ENCODE assay signal across 14 cellular contexts in the genomic region with DNA sequence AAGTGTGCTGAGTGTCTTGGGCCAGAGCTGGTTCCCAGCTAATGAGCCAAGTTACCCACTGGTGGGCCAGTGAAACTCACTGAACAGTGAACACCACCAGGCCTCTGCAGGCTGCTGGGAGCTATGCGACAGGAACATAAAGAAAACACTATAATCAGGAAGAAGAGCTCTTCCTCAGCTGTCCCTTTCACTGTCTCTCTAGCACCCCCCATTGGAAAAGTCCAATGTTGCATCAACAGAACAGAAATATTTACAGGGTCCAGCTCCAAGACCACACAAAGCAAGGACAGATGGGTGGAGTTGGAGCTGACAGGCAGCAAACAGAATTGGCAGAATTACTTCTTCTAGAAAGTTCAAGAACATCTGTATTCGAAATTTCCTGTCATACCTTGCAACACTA.
DNase-seq lines count a peak whose midpoint lies in the region; ATAC-seq and TF ChIP-seq lines count a peak whose summit lies in the region.
"Had no signal": no experiment of that assay in that cellular context is flagged by ENCODE, and none has a peak within 500 bp of the region (broad histone marks: within the 10 kb centered on the region; RNA-seq: fewer than 3 reads in every experiment).

No MANE protein-coding gene starts in this region.

- H3K79me1 ChIP-seq in H9 (ENCODE audit: insufficient read depth, low read depth, low read length, poor library complexity, severe bottlenecking) = no peaks in the 10 kb centered on the region

- no peak overlapping the region for H3K4me3 Mint-ChIP-seq in H9
- H3K4me3 Mint-ChIP-seq: activated CD8-positive, alpha-beta memory T cell treated with anti-CD3 and anti-CD28 coated beads, Interleukin-2, amount 10 ng/mL, durations not matched to agents 7 days and 5 days; brain had no signal

- no peak overlapping the region for H2BK5ac ChIP-seq in H9 (ENCODE audit: insufficient read length, low read length)

- H3K14ac ChIP-seq in H9 (ENCODE audit: insufficient read depth, low read length) = no peak overlapping the region

- TF ChIP-seq CTCF in AG09309 (IDR thresholded peaks at IDR 0.05; ENCODE audit: control insufficient read depth, insufficient read depth, low read depth, low read length, missing control alignments) (peak; percentile 41), H9 (conservative IDR thresholded peaks at IDR 0.05) (peak; percentile 74), foreskin keratinocyte (conservative IDR thresholded peaks at IDR 0.05) (peak; percentile 45)

- no peaks in the 10 kb centered on the region for H3K27me3 ChIP-seq in H9 (ENCODE audit: insufficient read depth, low read length)
- no peaks in the 10 kb centered on the region for H3K27me3 ChIP-seq in foreskin keratinocyte

- H3K4me1 ChIP-seq in H9 (ENCODE audit: insufficient read depth, low read length) (no peaks in the 10 kb centered on the region), foreskin keratinocyte (no peaks in the 10 kb centered on the region)
- H3K4me1 ChIP-seq: HAP-1 had no signal

- no peaks in the 10 kb centered on the region for H4K20me1 ChIP-seq in H9 (ENCODE audit: control insufficient read depth, insufficient read depth, insufficient read length)

- H3K23me2 ChIP-seq in H9 (ENCODE audit: insufficient read length, low read depth, low read length, poor library complexity, severe bottlenecking) = no peaks in the 10 kb centered on the region

- H3K9me3 Mint-ChIP-seq in H9 = peaks cover 0 to 2% of the 10 kb centered on the region in 2 experiments; a peak in 1 of 5 replicates

- H3K4me3 ChIP-seq in AG09309 (ENCODE audit: control insufficient read depth, low read depth, low read length) = no peak overlapping the region
- H3K4me3 ChIP-seq: HAP-1 had no signal

- H3K4ac ChIP-seq in H9 (ENCODE audit: low read depth, low read length) = no peak overlapping the region

- no peak overlapping the region for H3K27ac Mint-ChIP-seq in H9
- H3K27ac Mint-ChIP-seq: activated CD8-positive, alpha-beta memory T cell treated with anti-CD3 and anti-CD28 coated beads, Interleukin-2, amount 10 ng/mL, durations not matched to agents 7 days and 5 days; brain had no signal

- no peak overlapping the region for H2BK20ac ChIP-seq in H9 (ENCODE audit: low read depth, low read length, poor library complexity, severe bottlenecking)

- H3K4me1 Mint-ChIP-seq in H9 = peaks cover 0 to 2% of the 10 kb centered on the region in 2 experiments; a peak in 1 of 4 replicates
- H3K4me1 Mint-ChIP-seq: activated CD8-positive, alpha-beta memory T cell treated with anti-CD3 and anti-CD28 coated beads, Interleukin-2, amount 10 ng/mL, durations not matched to agents 7 days and 5 days; brain had no signal

- no peak overlapping the region for H3K56ac ChIP-seq in H9 (ENCODE audit: insufficient read length, low read depth, low read length)

- no peak overlapping the region for H4K5ac ChIP-seq in H9 (ENCODE audit: insufficient read length, low read depth, low read length)

- WGBS in H9 (ENCODE audit: extremely low coverage, insufficient read length, low lambda C conversion rate) = no CpG with 5 or more reads among the region's 2 CpGs

- no peak overlapping the region for H2AK5ac ChIP-seq in H9 (ENCODE audit: insufficient read length, low read length)

- H2AFZ ChIP-seq in H9 (ENCODE audit: low read length) = no peak overlapping the region

- no peak overlapping the region for H2BK12ac ChIP-seq in H9 (ENCODE audit: insufficient read length, low read depth, low read length)

- H3K36me3 Mint-ChIP-seq in H9 (ENCODE audit: insufficient read depth in 1 of 3, low read depth in 3 of 3) = no peaks in the 10 kb centered on the region
- H3K36me3 Mint-ChIP-seq: activated CD8-positive, alpha-beta memory T cell treated with anti-CD3 and anti-CD28 coated beads, Interleukin-2, amount 10 ng/mL, durations not matched to agents 7 days and 5 days; brain had no signal

- no peak overlapping the region for H2BK15ac ChIP-seq in H9 (ENCODE audit: low read depth, low read length)

- no peak overlapping the region for H3K4me2 ChIP-seq in H9 (ENCODE audit: insufficient read depth, insufficient read length, low read length)

- H3K9ac ChIP-seq in H9 (ENCODE audit: extremely low read depth, insufficient read length, low read length) = no peak overlapping the region

- H3K27ac ChIP-seq in H9 (ENCODE audit: insufficient read length, low read depth, low read length) (no peak overlapping the region), foreskin keratinocyte (no peak overlapping the region)

- no peaks in the 10 kb centered on the region; the same call in 1 of the 2 replicates for H3K27me3 Mint-ChIP-seq in H9 (ENCODE audit: low read depth)
- H3K27me3 Mint-ChIP-seq: activated CD8-positive, alpha-beta memory T cell treated with anti-CD3 and anti-CD28 coated beads, Interleukin-2, amount 10 ng/mL, durations not matched to agents 7 days and 5 days had no signal

- H3K23ac ChIP-seq in H9 (ENCODE audit: insufficient read length, low read depth, low read length) = no peak overlapping the region

- no peak overlapping the region for H3T11ph ChIP-seq in H9 (ENCODE audit: low read length)

- no peak overlapping the region for H4K91ac ChIP-seq in H9 (ENCODE audit: insufficient read length, low read depth, low read length)

- no peak overlapping the region for H3K18ac ChIP-seq in H9 (ENCODE audit: insufficient read length, low read depth, low read length)

- ATAC-seq in foreskin keratinocyte = no peak
- no peak for ATAC-seq in GM21723 (IDR thresholded peaks at IDR 0.05; ENCODE audit: unreplicated experiment)
- ATAC-seq in HG02678 (IDR thresholded peaks at IDR 0.05; ENCODE audit: unreplicated experiment) = no peak
- ATAC-seq: activated CD8-positive, alpha-beta memory T cell treated with anti-CD3 and anti-CD28 coated beads, Interleukin-2, amount 10 ng/mL, durations not matched to agents 7 days and 5 days; sciatic nerve had no signal

- DNase-seq in AG09309 (ENCODE audit: low read depth) = no peak
- DNase-seq in H9 = peak; percentile 59
- peak; percentile 78 for DNase-seq in OCI-M1 (lab: John Stamatoyannopoulos, UW)
- no peak for DNase-seq in foreskin keratinocyte
- no peak for DNase-seq in stimulated activated CD4-positive, alpha-beta T cell treated with anti-CD3 and anti-CD28 coated beads, Interleukin-4, amount 100 ng/mL, for 4 hours
- DNase-seq in amniotic stem cell (lab: John Stamatoyannopoulos, UW) = no peak
- DNase-seq: activated CD8-positive, alpha-beta memory T cell treated with anti-CD3 and anti-CD28 coated beads, Interleukin-2, amount 10 ng/mL, durations not matched to agents 7 days and 5 days; Calu3; T-helper 1 cell had no signal

- H4K8ac ChIP-seq in H9 (replicated peaks; ENCODE audit: insufficient read length, low read depth, low read length) = no peak overlapping the region

- H3K79me2 ChIP-seq in H9 (ENCODE audit: insufficient read depth, low read length) = no peaks in the 10 kb centered on the region

- H2BK120ac ChIP-seq in H9 (ENCODE audit: low read depth, low read length, poor library complexity, severe bottlenecking) = no peak overlapping the region

- H3K9me3 ChIP-seq in H9 (ENCODE audit: control insufficient read depth, low read depth, low read length) = no peaks in the 10 kb centered on the region
- H3K9me3 ChIP-seq: HAP-1 had no signal

Comparison
In these comparisons a context has a peak if more than half of its experiments do, and no peak if none do; other contexts are left out.
1. DNase-seq: peak in H9 (single experiment) and OCI-M1 (single experiment); none in AG09309 (single experiment), foreskin keratinocyte (0 of 2), stimulated activated CD4-positive, alpha-beta T cell treated with anti-CD3 and anti-CD28 coated beads, Interleukin-4, amount 100 ng/mL, for 4 hours (0 of 2) and amniotic stem cell (single experiment).
2. Peak in every context shown above with its lines, with median percentiles within 50 percentile points of each other: CTCF ChIP-seq.